Comparison of ENCODE assay signal across 9 cellular contexts in the genomic region with DNA sequence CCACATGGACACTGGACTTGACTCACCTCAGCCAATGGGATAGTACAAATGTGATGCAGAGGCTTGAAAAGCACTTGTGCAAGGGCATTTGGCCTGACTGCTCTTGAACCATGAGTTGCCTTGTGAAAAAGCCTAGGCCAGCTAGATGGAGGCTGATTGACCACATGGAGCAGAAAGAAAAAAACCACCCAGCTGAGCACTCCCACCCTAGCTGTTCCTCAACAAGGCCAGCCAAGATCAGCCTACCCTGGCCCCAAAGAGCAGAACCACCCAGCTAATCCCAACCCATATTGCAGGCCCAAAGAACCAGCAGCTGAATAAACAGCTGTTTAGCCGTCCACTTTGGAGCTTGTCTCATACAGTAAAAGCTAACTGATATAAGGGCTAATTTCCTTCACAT.
"Had no signal": no experiment of that assay in that cellular context is flagged by ENCODE, and none has a peak within 500 bp of the region (broad histone marks: within the 10 kb centered on the region; RNA-seq: fewer than 3 reads in every experiment).

No MANE protein-coding gene starts in this region.

- ATAC-seq: HCT116, K562 had no signal

- H3K27ac ChIP-seq: HL-60 had no signal

- H3K36me3 ChIP-seq: HAP-1 had no signal

- DNase-seq: GOT3, H7, HFFc6, IMR-90, KG1 had no signal

- H3K4me3 ChIP-seq: HAP-1, K562 had no signal

- FAIRE-seq: K562 had no signal

- H3K4me1 ChIP-seq: HAP-1 had no signal

- H3K9me3 ChIP-seq: HAP-1 had no signal
